In genomic region chr7:90752051-90752450, GRCh38 we compare ENCODE assay signal across 2 cellular contexts.
TF ChIP-seq lines count a peak whose summit lies in the region.

No MANE protein-coding gene starts in this region.

TF ChIP-seq in GM23338, 12 proteins besides CTCF, POLR2A, EP300 and RAD21 (continued from another document):
- TF ChIP-seq, protein P1, sequence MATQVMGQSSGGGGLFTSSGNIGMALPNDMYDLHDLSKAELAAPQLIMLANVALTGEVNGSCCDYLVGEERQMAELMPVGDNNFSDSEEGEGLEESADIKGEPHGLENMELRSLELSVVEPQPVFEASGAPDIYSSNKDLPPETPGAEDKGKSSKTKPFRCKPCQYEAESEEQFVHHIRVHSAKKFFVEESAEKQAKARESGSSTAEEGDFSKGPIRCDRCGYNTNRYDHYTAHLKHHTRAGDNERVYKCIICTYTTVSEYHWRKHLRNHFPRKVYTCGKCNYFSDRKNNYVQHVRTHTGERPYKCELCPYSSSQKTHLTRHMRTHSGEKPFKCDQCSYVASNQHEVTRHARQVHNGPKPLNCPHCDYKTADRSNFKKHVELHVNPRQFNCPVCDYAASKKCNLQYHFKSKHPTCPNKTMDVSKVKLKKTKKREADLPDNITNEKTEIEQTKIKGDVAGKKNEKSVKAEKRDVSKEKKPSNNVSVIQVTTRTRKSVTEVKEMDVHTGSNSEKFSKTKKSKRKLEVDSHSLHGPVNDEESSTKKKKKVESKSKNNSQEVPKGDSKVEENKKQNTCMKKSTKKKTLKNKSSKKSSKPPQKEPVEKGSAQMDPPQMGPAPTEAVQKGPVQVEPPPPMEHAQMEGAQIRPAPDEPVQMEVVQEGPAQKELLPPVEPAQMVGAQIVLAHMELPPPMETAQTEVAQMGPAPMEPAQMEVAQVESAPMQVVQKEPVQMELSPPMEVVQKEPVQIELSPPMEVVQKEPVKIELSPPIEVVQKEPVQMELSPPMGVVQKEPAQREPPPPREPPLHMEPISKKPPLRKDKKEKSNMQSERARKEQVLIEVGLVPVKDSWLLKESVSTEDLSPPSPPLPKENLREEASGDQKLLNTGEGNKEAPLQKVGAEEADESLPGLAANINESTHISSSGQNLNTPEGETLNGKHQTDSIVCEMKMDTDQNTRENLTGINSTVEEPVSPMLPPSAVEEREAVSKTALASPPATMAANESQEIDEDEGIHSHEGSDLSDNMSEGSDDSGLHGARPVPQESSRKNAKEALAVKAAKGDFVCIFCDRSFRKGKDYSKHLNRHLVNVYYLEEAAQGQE (IDR thresholded peaks at IDR 0.05; ENCODE audit: unreplicated experiment), result no peak
- TF ChIP-seq EZH2 (IDR thresholded peaks at IDR 0.05; ENCODE audit: low read depth, unreplicated experiment) (no peak), POLR2AphosphoS5 (IDR thresholded peaks at IDR 0.05; ENCODE audit: low read depth) (no peak), ZNF114 (CRISPR knock-in tag; IDR thresholded peaks at IDR 0.05) (no peak)
- TF ChIP-seq, protein P2, sequence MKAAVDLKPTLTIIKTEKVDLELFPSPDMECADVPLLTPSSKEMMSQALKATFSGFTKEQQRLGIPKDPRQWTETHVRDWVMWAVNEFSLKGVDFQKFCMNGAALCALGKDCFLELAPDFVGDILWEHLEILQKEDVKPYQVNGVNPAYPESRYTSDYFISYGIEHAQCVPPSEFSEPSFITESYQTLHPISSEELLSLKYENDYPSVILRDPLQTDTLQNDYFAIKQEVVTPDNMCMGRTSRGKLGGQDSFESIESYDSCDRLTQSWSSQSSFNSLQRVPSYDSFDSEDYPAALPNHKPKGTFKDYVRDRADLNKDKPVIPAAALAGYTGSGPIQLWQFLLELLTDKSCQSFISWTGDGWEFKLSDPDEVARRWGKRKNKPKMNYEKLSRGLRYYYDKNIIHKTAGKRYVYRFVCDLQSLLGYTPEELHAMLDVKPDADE (IDR thresholded peaks at IDR 0.05), result no peak

TF ChIP-seq in GM12878, 131 proteins besides CTCF, POLR2A, EP300 and RAD21 (continued from another document):
- TF ChIP-seq PKNOX1 (IDR thresholded peaks at IDR 0.05) (no peak), SREBF2 (IDR thresholded peaks at IDR 0.05; ENCODE audit: low read length) (no peak), IKZF2 (IDR thresholded peaks at IDR 0.05) (peak in 1 of 2 experiments; percentile 35; a peak in 1 of 4 replicates), JUNB (IDR thresholded peaks at IDR 0.05) (peak; percentile 54), YBX1 (IDR thresholded peaks at IDR 0.05) (no peak), RUNX3 (IDR thresholded peaks at IDR 0.05; ENCODE audit: low read length) (peak; percentile 70; the same call in 1 of the 2 replicates), DPF2 (IDR thresholded peaks at IDR 0.05) (no peak), IRF4 (IDR thresholded peaks at IDR 0.05; ENCODE audit: low read depth, low read length) (no peak), BRCA1 (IDR thresholded peaks at IDR 0.05; ENCODE audit: low read depth, low read length) (no peak)
- TF ChIP-seq, protein P3, sequence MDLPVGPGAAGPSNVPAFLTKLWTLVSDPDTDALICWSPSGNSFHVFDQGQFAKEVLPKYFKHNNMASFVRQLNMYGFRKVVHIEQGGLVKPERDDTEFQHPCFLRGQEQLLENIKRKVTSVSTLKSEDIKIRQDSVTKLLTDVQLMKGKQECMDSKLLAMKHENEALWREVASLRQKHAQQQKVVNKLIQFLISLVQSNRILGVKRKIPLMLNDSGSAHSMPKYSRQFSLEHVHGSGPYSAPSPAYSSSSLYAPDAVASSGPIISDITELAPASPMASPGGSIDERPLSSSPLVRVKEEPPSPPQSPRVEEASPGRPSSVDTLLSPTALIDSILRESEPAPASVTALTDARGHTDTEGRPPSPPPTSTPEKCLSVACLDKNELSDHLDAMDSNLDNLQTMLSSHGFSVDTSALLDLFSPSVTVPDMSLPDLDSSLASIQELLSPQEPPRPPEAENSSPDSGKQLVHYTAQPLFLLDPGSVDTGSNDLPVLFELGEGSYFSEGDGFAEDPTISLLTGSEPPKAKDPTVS (IDR thresholded peaks at IDR 0.05; ENCODE audit: low read depth, low read length), result no peak
TF ChIP-seq in GM12878: peak in this region for 4.
